ENCODE assay signal across 1 cellular context in genomic region chr1:11478571-11479374, GRCh38.
TF ChIP-seq lines count a peak whose summit lies in the region.

Gene DISP3, plus strand, starts transcription at chr1:11479155. Its CDS starts 21,838 bp downstream, at chr1:11500993.

TF ChIP-seq in HEK293, 187 proteins besides CTCF, POLR2A, EP300 and RAD21 (continued from another document):
- peak; percentile 72 for TF ChIP-seq ZBTB10 (tag by site-specific recombination; IDR thresholded peaks at IDR 0.05)
